ENCODE assay signal across 24 cellular contexts in the genomic region with DNA sequence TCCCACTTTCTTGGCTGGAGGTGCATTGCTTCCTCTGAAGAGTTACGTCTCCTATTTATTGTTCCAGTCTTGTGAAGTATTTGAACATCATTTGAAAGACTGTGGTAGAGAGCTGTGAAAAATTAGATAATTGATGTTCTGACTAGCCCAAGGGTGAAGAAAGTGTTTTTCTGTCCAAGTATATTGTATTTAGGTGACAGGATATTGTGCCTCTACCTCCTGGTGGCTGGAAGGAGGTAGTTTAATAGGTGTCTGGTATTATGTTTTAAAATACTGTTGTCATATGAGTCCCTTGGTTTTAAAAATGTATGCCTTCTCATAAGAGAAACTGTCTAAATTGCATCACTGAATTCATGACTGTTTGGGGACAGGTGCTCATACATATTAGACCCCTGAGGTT.
"Had no signal": no experiment of that assay in that cellular context is flagged by ENCODE, and none has a peak within 500 bp of the region (broad histone marks: within the 10 kb centered on the region; RNA-seq: fewer than 3 reads in every experiment).

No MANE protein-coding gene starts in this region.

- H3K27me3 ChIP-seq: body of pancreas, cardiac muscle cell, esophagus squamous epithelium, gastroesophageal sphincter, upper lobe of right lung had no signal

- H3K4me3 Mint-ChIP-seq: activated B cell treated with CpG ODN at 0.5 μM for 24 hours; activated CD4-positive, alpha-beta T cell treated with anti-CD3 and anti-CD28 coated beads for 36 hours; dendritic cell treated with granulocyte-macrophage colony-stimulating factor and Interleukin-4, amounts not matched to agents 40 ng/mL and 50 ng/mL, for 4 days; nephron progenitor cell; T-cell had no signal

- H3K27ac ChIP-seq: body of pancreas, cardiac muscle cell, esophagus squamous epithelium, gastroesophageal sphincter, upper lobe of right lung had no signal

- DNase-seq: activated B cell treated with CpG ODN at 0.5 μM for 24 hours; activated CD4-positive, alpha-beta T cell treated with anti-CD3 and anti-CD28 coated beads for 36 hours; activated CD4-positive, alpha-beta T cell treated with anti-CD3 and anti-CD28 coated beads, Interleukin-2, amount 50 U/mL, for 4 hours; activated gamma-delta T cell; activated naive CD4-positive, alpha-beta T cell treated with anti-CD3 and anti-CD28 coated beads, Interleukin-2, amount 50 U/mL, for 16 hours; anterior cingulate cortex; body of pancreas; effector CD4-positive, alpha-beta T cell; esophagus squamous epithelium; head of caudate nucleus; hypothalamus; islet precursor cell; left cardiac atrium; nephron progenitor cell; occipital lobe; stimulated activated CD4-positive, alpha-beta T cell treated with anti-CD3 and anti-CD28 coated beads, Interleukin-4, amount 100 ng/mL, for 4 hours; stimulated activated naive CD8-positive, alpha-beta T cell treated with anti-CD3 and anti-CD28 coated beads, Interleukin-15, Interleukin-2, amounts not matched to agents 100 U/mL and 50 U/mL, for 24 hours; T-cell; T-helper 9 cell; upper lobe of right lung had no signal

- H3K27me3 Mint-ChIP-seq: activated B cell treated with CpG ODN at 0.5 μM for 24 hours; activated CD4-positive, alpha-beta T cell treated with anti-CD3 and anti-CD28 coated beads for 36 hours; T-cell had no signal

- H3K9me3 Mint-ChIP-seq: activated B cell treated with CpG ODN at 0.5 μM for 24 hours; dendritic cell treated with granulocyte-macrophage colony-stimulating factor and Interleukin-4, amounts not matched to agents 40 ng/mL and 50 ng/mL, for 4 days; T-cell had no signal

- H3K36me3 Mint-ChIP-seq: T-cell had no signal

- H3K9me3 ChIP-seq: body of pancreas, esophagus squamous epithelium, gastroesophageal sphincter, upper lobe of right lung had no signal

- H3K4me1 ChIP-seq: body of pancreas had no signal

- ATAC-seq: activated CD4-positive, alpha-beta T cell treated with anti-CD3 and anti-CD28 coated beads for 36 hours; body of pancreas; gastroesophageal sphincter; left cardiac atrium; SK-N-SH treated with all-trans-retinoic acid at 6 μM for 48 hours; stimulated activated naive CD8-positive, alpha-beta T cell treated with anti-CD3 and anti-CD28 coated beads, Interleukin-15, Interleukin-2, amounts not matched to agents 100 U/mL and 50 U/mL, for 24 hours; T-cell; upper lobe of right lung had no signal

- H3K27ac Mint-ChIP-seq: activated B cell treated with CpG ODN at 0.5 μM for 24 hours; activated CD4-positive, alpha-beta T cell treated with anti-CD3 and anti-CD28 coated beads for 36 hours; dendritic cell treated with granulocyte-macrophage colony-stimulating factor and Interleukin-4, amounts not matched to agents 40 ng/mL and 50 ng/mL, for 4 days; nephron progenitor cell; T-cell had no signal
